ENCODE assay signal across 29 cellular contexts in the genomic region with DNA sequence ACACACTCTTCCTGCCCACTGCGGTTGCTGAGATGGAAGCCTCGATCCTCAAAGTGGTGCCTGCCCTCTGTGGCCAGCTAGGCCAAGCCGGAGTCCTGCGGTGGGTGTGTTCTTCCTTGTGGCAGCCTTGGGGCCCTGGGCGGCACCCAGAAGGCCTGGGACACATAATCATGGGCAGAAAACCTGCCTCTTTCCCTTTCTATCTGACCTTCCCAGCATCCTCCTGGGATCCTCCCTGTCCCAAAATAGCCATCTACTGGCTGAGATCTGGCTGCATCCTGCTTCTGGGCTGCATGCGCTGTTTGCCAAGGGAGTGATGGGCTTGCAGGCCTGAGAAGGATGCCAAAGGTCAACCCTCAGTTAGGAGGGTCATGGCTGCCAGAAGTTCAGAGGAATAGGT. TPM values are rescaled to one million over a fixed set of nuclear protein-coding genes. Genes with fewer than 3 reads are reported as not detected.
"Had no signal": no experiment of that assay in that cellular context is flagged by ENCODE, and none has a peak within 500 bp of the region (broad histone marks: within the 10 kb centered on the region; RNA-seq: fewer than 3 reads in every experiment).

No MANE protein-coding gene starts in this region.

- DNase-seq: activated B cell treated with CpG ODN at 0.5 μM for 24 hours; activated CD4-positive, alpha-beta memory T cell treated with anti-CD3 and anti-CD28 coated beads for 36 hours; activated CD4-positive, alpha-beta T cell treated with anti-CD3 and anti-CD28 coated beads for 4 hours; activated CD4-positive, alpha-beta T cell treated with anti-CD3 and anti-CD28 coated beads, Interleukin-2, amount 50 U/mL, for 1 hour; activated CD4-positive, CD25-positive, alpha-beta regulatory T cell treated with anti-CD3 and anti-CD28 coated beads, Interleukin-2, amount 50 U/mL, for 72 hours; activated CD8-positive, alpha-beta memory T cell treated with anti-CD3 and anti-CD28 coated beads, Interleukin-2, amount 50 U/mL, for 4 hours; activated naive CD4-positive, alpha-beta T cell treated with anti-CD3 and anti-CD28 coated beads, Interleukin-2, amount 10 ng/mL, durations not matched to agents 7 days and 5 days; activated naive CD8-positive, alpha-beta T cell treated with anti-CD3 and anti-CD28 coated beads, Interleukin-2, amount 50 U/mL, for 24 hours; activated T-cell treated with anti-CD3 and anti-CD28 coated beads for 4 hours; activated T-cell treated with anti-CD3 and anti-CD28 coated beads, Interleukin-2, amount 50 U/mL, for 4 hours; anterior cingulate cortex; brain microvascular endothelial cell; Karpas-422; KBM-7; NCI-H1105; NCI-H1436; NCI-H1694; NCI-H2029; NCI-H345; NCI-H524 treated with DMSO at 0.1 percent for 48 hours; SIG-M5; SW 1271; T-helper 1 cell; T-helper 2 cell; T-helper 9 cell had no signal

- H3K27ac ChIP-seq: brain microvascular endothelial cell, VCaP had no signal

- H3K27me3 ChIP-seq: brain microvascular endothelial cell had no signal

- ATAC-seq: activated naive CD8-positive, alpha-beta T cell treated with anti-CD3 and anti-CD28 coated beads, Interleukin-2, amount 50 U/mL, for 24 hours; activated T-cell treated with anti-CD3 and anti-CD28 coated beads, Interleukin-2, amount 50 U/mL, for 4 hours; Panc1 had no signal

RNA-seq across cellular contexts. Expression of a gene that starts 23.9 kb away (rescaled TPM):
- total RNA-seq: activated B cell treated with CpG ODN at 0.5 μM for 24 hours; activated CD4-positive, alpha-beta memory T cell treated with anti-CD3 and anti-CD28 coated beads for 36 hours; activated T-cell treated with anti-CD3 and anti-CD28 coated beads, Interleukin-2, amount 50 U/mL, for 4 hours; activated T-helper 1 cell treated with anti-CD3 and anti-CD28 coated beads, Interleukin-12 subunit alpha, Interleukin-12 subunit beta, Interleukin-2, Interleukin-4 antibody, amounts not matched to agents 30 ng/mL and 10 ng/mL and 1 ng/mL, durations not matched to agents 14 hours and 24 hours and 36 hours had no signal
- polyA plus RNA-seq: IgD-negative memory B cell had no signal
